In genomic region chr10:30392564-30392990, GRCh38 we compare ENCODE assay signal across 8 cellular contexts. TPM values are rescaled to one million over a fixed set of nuclear protein-coding genes. Genes with fewer than 3 reads are reported as not detected.
DNase-seq lines count a peak whose midpoint lies in the region; ATAC-seq, FAIRE-seq and TF ChIP-seq lines count a peak whose summit lies in the region.

No MANE protein-coding gene starts in this region.

- ATAC-seq in GM21367 (IDR thresholded peaks at IDR 0.05; ENCODE audit: unreplicated experiment) (peak; percentile 93), omental fat pad (ENCODE audit: low FRiP score) (peak; percentile 97)

- TF ChIP-seq EP300 in suprapubic skin (IDR thresholded peaks at IDR 0.05) = no peak

- TF ChIP-seq CTCF in omental fat pad (IDR thresholded peaks at IDR 0.05) (peak in 1 of 3 donors; percentile 41), suprapubic skin (IDR thresholded peaks at IDR 0.05) (peak; percentile 78 to 94)

- no peaks in the 10 kb centered on the region for H3K27me3 ChIP-seq in suprapubic skin

- H3K27ac ChIP-seq in suprapubic skin = no peak overlapping the region

- no peaks in the 10 kb centered on the region for H3K9me3 ChIP-seq in suprapubic skin

- H3K36me3 ChIP-seq in suprapubic skin = no peaks in the 10 kb centered on the region

- no peak for TF ChIP-seq POLR2A in suprapubic skin (IDR thresholded peaks at IDR 0.05)

- 12% methylated on average over 12 of the region's 17 CpGs for WGBS in suprapubic skin

- H3K4me1 ChIP-seq in suprapubic skin = peaks cover 6% of the 10 kb centered on the region

- DNase-seq in COLO829 (ENCODE audit: low spot score) (peak; percentile 68), HUDEP-2 (lab: John Stamatoyannopoulos, UW; ENCODE audit: unreplicated experiment in 76 of 76) (peak in 51 of 76 experiments; percentile 2 to 69 (median 30)), SHP77 (lab: John Stamatoyannopoulos, UW) (peak; percentile 48 to 53), frontal cortex (ENCODE audit: low spot score in 2 of 2) (peak; percentile 46 to 79), omental fat pad (ENCODE audit: low spot score) (peak; percentile 57), suprapubic skin (ENCODE audit: low spot score in 2 of 2) (peak; percentile 76 to 88)
- peak; percentile 56 for DNase-seq in activated effector memory CD4-positive, alpha-beta T cell treated with Interleukin-2 at 50 U/mL for 16 hours

- peak overlapping the region; percentile 20 for H3K4me3 ChIP-seq in suprapubic skin

- no peak for FAIRE-seq in frontal cortex (lab: Jason Lieb, UNC)

RNA-seq across cellular contexts. Expression of gene MAP3K8, which starts 41.4 kb away (rescaled TPM):
- 4.9 TPM for total RNA-seq in frontal cortex
- total RNA-seq in omental fat pad = 100 to 1,000 TPM in 2 of 4 donors, 10 to 100 TPM in 2; 52.3 to 113 (median 78.9) TPM
- 10 to 100 TPM; 21.9 to 56.4 (median 54.2) TPM for total RNA-seq in suprapubic skin

RNA-seq across cellular contexts. Expression of gene MTPAP, which starts 43.5 kb away (rescaled TPM):
- total RNA-seq in frontal cortex (52.2 TPM), omental fat pad (10 to 100 TPM; 15.1 to 31.1 (median 15.8) TPM), suprapubic skin (10 to 100 TPM; 17.7 to 25.7 (median 18.2) TPM)

Comparison
In these comparisons a context has a peak if more than half of its experiments do, and no peak if none do; other contexts are left out.
1. DNase-seq: peak in every context shown above with its lines; median percentile 82 in suprapubic skin; 68 in COLO829; 62 in frontal cortex; 57 in omental fat pad; 56 in activated effector memory CD4-positive, alpha-beta T cell treated with Interleukin-2 at 50 U/mL for 16 hours; 50 in SHP77; 30 in HUDEP-2.